Comparison of ENCODE assay signal across 30 cellular contexts in the genomic region with DNA sequence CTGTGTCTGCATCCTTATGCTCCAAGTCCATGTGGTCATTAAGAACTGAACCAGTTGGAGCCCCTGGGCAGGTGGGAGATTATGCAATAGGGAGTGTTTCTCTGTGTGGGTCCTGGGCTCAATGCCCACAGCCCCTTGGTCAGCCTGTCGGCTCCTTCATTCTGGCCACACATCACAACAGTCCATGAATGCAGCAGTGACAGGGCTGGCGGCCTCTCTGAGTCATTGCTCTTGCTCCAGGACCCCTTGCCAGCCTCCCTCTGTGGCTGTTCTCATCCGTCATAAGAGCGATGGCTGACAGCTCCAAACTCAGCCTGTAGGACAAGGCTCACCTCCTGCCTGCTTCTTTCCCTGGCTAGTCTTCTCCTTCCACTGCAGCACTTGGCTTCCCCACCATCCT.
"Had no signal": no experiment of that assay in that cellular context is flagged by ENCODE, and none has a peak within 500 bp of the region (broad histone marks: within the 10 kb centered on the region; RNA-seq: fewer than 3 reads in every experiment).

No MANE protein-coding gene starts in this region.

- H3K36me3 ChIP-seq: ascending aorta, esophagus muscularis mucosa, gastrocnemius medialis, heart left ventricle had no signal

- FAIRE-seq: colon had no signal

- H3K4me1 ChIP-seq: ascending aorta, esophagus muscularis mucosa, foreskin keratinocyte, gastrocnemius medialis, heart left ventricle had no signal

- H3K27me3 ChIP-seq: ascending aorta, foreskin keratinocyte, gastrocnemius medialis, heart left ventricle had no signal

- ATAC-seq: activated CD4-positive, alpha-beta T cell treated with anti-CD3 and anti-CD28 coated beads for 36 hours; activated naive CD4-positive, alpha-beta T cell treated with anti-CD3 and anti-CD28 coated beads, Interleukin-2, amount 50 U/mL, for 72 hours; activated T-cell treated with anti-CD3 and anti-CD28 coated beads, Interleukin-2, amount 50 U/mL, for 72 hours; effector memory CD8-positive, alpha-beta T cell; foreskin keratinocyte; gastrocnemius medialis; heart left ventricle; T-helper 17 cell had no signal

- H3K4me3 ChIP-seq: ascending aorta, esophagus muscularis mucosa, gastrocnemius medialis, heart left ventricle had no signal

- DNase-seq: activated CD4-positive, alpha-beta memory T cell treated with anti-CD3 and anti-CD28 coated beads for 36 hours; activated CD4-positive, alpha-beta T cell treated with anti-CD3 and anti-CD28 coated beads for 36 hours; activated CD4-positive, alpha-beta T cell treated with anti-CD3 and anti-CD28 coated beads, Interleukin-2, amount 10 ng/mL, durations not matched to agents 24 days and 14 days; activated CD4-positive, CD25-positive, alpha-beta regulatory T cell; activated CD4-positive, CD25-positive, alpha-beta regulatory T cell treated with anti-CD3 and anti-CD28 coated beads, Interleukin-2, amount 50 U/mL, for 72 hours; activated CD8-positive, alpha-beta memory T cell treated with anti-CD3 and anti-CD28 coated beads, Interleukin-2, amount 50 U/mL, for 48 hours; activated gamma-delta T cell; activated naive CD4-positive, alpha-beta T cell; activated naive CD4-positive, alpha-beta T cell treated with anti-CD3 and anti-CD28 coated beads, Interleukin-2, amount 10 ng/mL, durations not matched to agents 7 days and 5 days; activated naive CD8-positive, alpha-beta T cell treated with anti-CD3 and anti-CD28 coated beads, Interleukin-2, amount 10 ng/mL, durations not matched to agents 7 days and 5 days; activated T-cell treated with anti-CD3 and anti-CD28 coated beads for 4 hours; activated T-cell treated with anti-CD3 and anti-CD28 coated beads, Interleukin-2, amount 50 U/mL, for 24 hours; activated T-cell treated with anti-CD3 and anti-CD28 coated beads, Interleukin-2, amount 50 U/mL, for 72 hours; caudate nucleus; cortex of kidney; dermis blood vessel endothelial cell; effector CD4-positive, alpha-beta T cell; effector memory CD8-positive, alpha-beta T cell; erythroblast; foreskin keratinocyte; gastrocnemius medialis; glutamatergic neuron; heart left ventricle; T-helper 1 cell; T-helper 17 cell; T1000 had no signal

- H3K9me3 ChIP-seq: ascending aorta, gastrocnemius medialis had no signal

- H3K27ac ChIP-seq: ascending aorta, esophagus muscularis mucosa, foreskin keratinocyte, gastrocnemius medialis, heart left ventricle had no signal
